Comparison of ENCODE assay signal across 32 cellular contexts in the genomic region with DNA sequence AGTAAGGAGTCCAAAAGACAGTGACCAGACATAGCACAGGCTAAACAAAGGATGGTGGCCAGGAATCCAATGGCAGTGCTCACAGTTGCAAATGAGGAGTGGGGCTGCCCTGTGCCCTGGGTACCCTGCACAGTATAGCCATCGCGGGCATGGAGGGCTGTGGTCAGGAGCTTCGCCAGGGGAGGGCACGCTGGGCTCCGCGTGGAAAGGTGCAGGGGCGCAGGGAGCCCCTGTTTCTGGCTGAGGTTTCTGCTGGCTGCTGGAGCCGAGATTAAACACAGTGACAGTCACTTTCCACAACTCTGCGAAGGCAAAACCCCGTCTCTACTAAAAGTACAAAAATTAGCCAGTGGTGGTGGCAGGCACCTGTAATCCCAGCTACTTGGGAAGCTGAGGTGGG.
A peak's percentile ranks its signal among the peaks of the same experiment; 100 is the strongest.
DNase-seq lines count a peak whose midpoint lies in the region; ATAC-seq, FAIRE-seq and TF ChIP-seq lines count a peak whose summit lies in the region.
"Had no signal": no experiment of that assay in that cellular context is flagged by ENCODE, and none has a peak within 500 bp of the region (broad histone marks: within the 10 kb centered on the region; RNA-seq: fewer than 3 reads in every experiment).

No MANE protein-coding gene starts in this region.

- no peaks in the 10 kb centered on the region for H3K36me3 ChIP-seq in Panc1 (ENCODE audit: control insufficient read depth, insufficient read depth, low read length)
- no peaks in the 10 kb centered on the region for H3K36me3 ChIP-seq in kidney (ENCODE audit: control insufficient read depth in 1 of 2, insufficient read depth in 2 of 2, low read length in 2 of 2)
- H3K36me3 ChIP-seq in neuronal stem cell (replicated peaks in 1 of 2; ENCODE audit: control insufficient read depth in 2 of 2, insufficient read depth in 2 of 2, low read length in 2 of 2) = no peaks in the 10 kb centered on the region
- H3K36me3 ChIP-seq in pancreas = no peaks in the 10 kb centered on the region
- H3K36me3 ChIP-seq: BE2C; BLaER1; BLaER1 treated with 17β-estradiol and CSF1 and Interleukin-3, amounts not matched to agents 10 nM and 100 nM had no signal

- no peak overlapping the region for H2BK120ac ChIP-seq in neuronal stem cell (ENCODE audit: low read depth, low read length)

- BruUV-seq in Panc1 (replicated peaks; lab: Mats Ljungman, UMichigan) = no TSS peak

- H3K9ac ChIP-seq in kidney (ENCODE audit: low read length in 2 of 2) (no peak overlapping the region), neuronal stem cell (ENCODE audit: low read depth, low read length, poor library complexity) (no peak overlapping the region)
- H3K9ac ChIP-seq: BLaER1; BLaER1 treated with 17β-estradiol and CSF1 and Interleukin-3, amounts not matched to agents 10 nM and 100 nM had no signal

- H3K4me3 ChIP-seq in Panc1 (ENCODE audit: low read depth in 2 of 2, low read length in 2 of 2) (no peak overlapping the region), kidney (ENCODE audit: low read length in 2 of 2) (no peak overlapping the region), neuronal stem cell (ENCODE audit: low read length in 2 of 2) (peak overlapping the region in 1 of 2 donors; percentile 57), pancreas (no peak overlapping the region), dorsolateral prefrontal cortex (no peak overlapping the region)
- H3K4me3 ChIP-seq: A549; BLaER1; BLaER1 treated with 17β-estradiol and CSF1 and Interleukin-3, amounts not matched to agents 10 nM and 100 nM had no signal

- H3K4me1 ChIP-seq in Panc1 (ENCODE audit: control insufficient read depth, insufficient read depth, low read length) (no peaks in the 10 kb centered on the region), kidney (ENCODE audit: control insufficient read depth in 1 of 2, insufficient read depth in 1 of 2, low read depth in 1 of 2, low read length in 2 of 2) (no peaks in the 10 kb centered on the region), neuronal stem cell (ENCODE audit: control insufficient read depth in 2 of 2, insufficient read depth in 1 of 2, low read depth in 1 of 2, low read length in 2 of 2) (no peaks in the 10 kb centered on the region), pancreas (no peaks in the 10 kb centered on the region)
- H3K4me1 ChIP-seq: A549; BE2C; BLaER1; BLaER1 treated with 17β-estradiol and CSF1 and Interleukin-3, amounts not matched to agents 10 nM and 100 nM; Caco-2 had no signal

- H3K27ac ChIP-seq in Panc1 (ENCODE audit: low read length) (no peak overlapping the region), kidney (ENCODE audit: low read depth in 2 of 2, low read length in 2 of 2) (no peak overlapping the region), neuronal stem cell (replicated peaks; ENCODE audit: low read length) (no peak overlapping the region), pancreas (no peak overlapping the region), dorsolateral prefrontal cortex (no peak overlapping the region)
- H3K27ac ChIP-seq: 22Rv1; A549; BLaER1; BLaER1 treated with 17β-estradiol and CSF1 and Interleukin-3, amounts not matched to agents 10 nM and 100 nM; C4-2B had no signal

- ATAC-seq in Panc1 (peak; percentile 40; the same call in 1 of the 2 replicates), pancreas (no peak), GM18868 (IDR thresholded peaks at IDR 0.05; ENCODE audit: unreplicated experiment) (no peak)
- ATAC-seq: A549; CD8-positive, alpha-beta T cell had no signal

- no CpG with 5 or more reads among the region's 10 CpGs for WGBS in neuronal stem cell (ENCODE audit: extremely low coverage in 2 of 2, insufficient read length in 2 of 2, insufficient replicate concordance in 1 of 2), 2 donors
- WGBS in pancreas, 2 donors = 78 to 82% methylated on average over 10 of the region's 10 CpGs

- no peak overlapping the region for H2AK5ac ChIP-seq in neuronal stem cell (ENCODE audit: low read depth, low read length)

- H2AFZ ChIP-seq in neuronal stem cell (ENCODE audit: low read length) = no peak overlapping the region

- no peak overlapping the region for H2BK15ac ChIP-seq in neuronal stem cell (ENCODE audit: low read length)

- no peak overlapping the region for H2BK5ac ChIP-seq in neuronal stem cell (ENCODE audit: low read length)

- H3K79me1 ChIP-seq in neuronal stem cell (ENCODE audit: low read depth, low read length) = no peaks in the 10 kb centered on the region

- H2BK12ac ChIP-seq in neuronal stem cell (ENCODE audit: low read length) = no peak overlapping the region

- peak overlapping the region; percentile 72 for H3K18ac ChIP-seq in neuronal stem cell (ENCODE audit: low read length)

- intact Hi-C loops in Panc1 (cut with micrococcal nuclease; ENCODE audit: unreplicated experiment) = no loop called here
- intact Hi-C loops in kidney (cut with DNase I) = no loop called here
- intact Hi-C loops in pancreas (cut with DNase I) = no loop called here
- intact Hi-C loops in dorsolateral prefrontal cortex (cut with DNase I) = no loop called here

- no peak overlapping the region for H3K14ac ChIP-seq in neuronal stem cell (ENCODE audit: low read length)

- H3K27me3 ChIP-seq in Panc1 (ENCODE audit: control insufficient read depth, insufficient read depth, low read length) = peaks cover 7% of the 10 kb centered on the region
- no peaks in the 10 kb centered on the region for H3K27me3 ChIP-seq in neuronal stem cell (ENCODE audit: control insufficient read depth in 3 of 3, insufficient read depth in 3 of 3, low read depth in 1 of 3, low read length in 3 of 3)
- H3K27me3 ChIP-seq in pancreas = no peaks in the 10 kb centered on the region
- peaks cover 0 to 9% (median 0%) of the 10 kb centered on the region in 45 donors for H3K27me3 ChIP-seq in dorsolateral prefrontal cortex
- H3K27me3 ChIP-seq: BE2C; BLaER1; BLaER1 treated with 17β-estradiol and CSF1 and Interleukin-3, amounts not matched to agents 10 nM and 100 nM had no signal

- no peak overlapping the region for H4K91ac ChIP-seq in neuronal stem cell (ENCODE audit: low read depth, low read length, poor library complexity)

- no peak overlapping the region for H3K4me2 ChIP-seq in neuronal stem cell (ENCODE audit: insufficient read depth, low read length, poor library complexity, severe bottlenecking)
- H3K4me2 ChIP-seq: A549; BLaER1; BLaER1 treated with 17β-estradiol and CSF1 and Interleukin-3, amounts not matched to agents 10 nM and 100 nM had no signal

- TF ChIP-seq CTCF in Panc1 (IDR thresholded peaks at IDR 0.05) = no peak
- no peak for TF ChIP-seq CTCF in kidney (IDR thresholded peaks at IDR 0.05; ENCODE audit: borderline replicate concordance, extremely low read depth, insufficient read depth)
- no peak for TF ChIP-seq CTCF in pancreas (IDR thresholded peaks at IDR 0.05)
- TF ChIP-seq CTCF in dorsolateral prefrontal cortex (IDR thresholded peaks at IDR 0.05 in 54 of 56, conservative IDR thresholded peaks at IDR 0.05 in 2 of 56; ENCODE audit: low read depth in 1 of 56, partially characterized antibody in 56 of 56) = no peak

- H3K4ac ChIP-seq in neuronal stem cell (ENCODE audit: low read length) = no peak overlapping the region

- no peak overlapping the region for H4K8ac ChIP-seq in neuronal stem cell (ENCODE audit: low read depth, low read length)

- in situ Hi-C loops in Panc1 (cut with HindIII; ENCODE audit: low pct_unique_long_range_greater_than_20kb, low sequenced_read_pairs) = no loop called here

- no peaks in the 10 kb centered on the region for H3K9me3 ChIP-seq in Panc1 (ENCODE audit: control insufficient read depth, insufficient read depth, low read depth, low read length)
- no peaks in the 10 kb centered on the region for H3K9me3 ChIP-seq in kidney (ENCODE audit: control insufficient read depth in 1 of 2, low read length in 2 of 2)
- H3K9me3 ChIP-seq in neuronal stem cell (replicated peaks in 1 of 2; ENCODE audit: control insufficient read depth in 2 of 2, insufficient read depth in 1 of 2, low read depth in 1 of 2, low read length in 2 of 2) = no peaks in the 10 kb centered on the region
- no peaks in the 10 kb centered on the region for H3K9me3 ChIP-seq in pancreas
- H3K9me3 ChIP-seq: A549; BE2C; BLaER1; BLaER1 treated with 17β-estradiol and CSF1 and Interleukin-3, amounts not matched to agents 10 nM and 100 nM; Caco-2 had no signal

- no peak for DNase-seq in Panc1 (ENCODE audit: low read depth, low spot score)
- DNase-seq in kidney = peak; percentile 46
- DNase-seq in neuronal stem cell (ENCODE audit: low spot score) = no peak
- DNase-seq in pancreas = no peak
- DNase-seq in dorsolateral prefrontal cortex = no peak
- DNase-seq: 8988T; ACHN; AML-193; BE2C; C1 segment of cervical spinal cord; Caco-2; Calu3; CD4-positive, alpha-beta memory T cell; CD4-positive, alpha-beta T cell; CD4-positive, CD25-positive, alpha-beta regulatory T cell; CD8-positive, alpha-beta memory T cell; CD8-positive, alpha-beta T cell; COR-L47; DMS 273 treated with DMSO at 0.1 percent for 48 hours; DMS153; DMS53; DMS79; DMS79 treated with DMSO at 0.1 percent for 48 hours; DND-41; EL had no signal

- FAIRE-seq in kidney (lab: Jason Lieb, UNC) (no peak), pancreas (lab: Jason Lieb, UNC) (no peak)
- FAIRE-seq: A204.1, A549 had no signal

- H3K23ac ChIP-seq in neuronal stem cell (ENCODE audit: low read depth, low read length, poor library complexity) = no peak overlapping the region

- CTCF ChIA-PET in Panc1 (lab: Charles Lee) = no interaction called here

- POLR2A ChIA-PET in Panc1 (lab: Charles Lee) = no interaction called here
